ENCODE assay signal across 8 cellular contexts in genomic region chr10:17229967-17230682, GRCh38. TPM values are rescaled to one million over a fixed set of nuclear protein-coding genes. Genes with fewer than 3 reads are reported as not detected.
DNase-seq lines count a peak whose midpoint lies in the region; ATAC-seq and TF ChIP-seq lines count a peak whose summit lies in the region.

No MANE protein-coding gene starts in this region.

- H3K36me3 Mint-ChIP-seq in endothelial cell (ENCODE audit: low read depth, unreplicated experiment): peaks cover 53% of the 10 kb centered on the region

- no peaks in the 10 kb centered on the region for H3K9me3 ChIP-seq in mucosa of stomach (ENCODE audit: control insufficient read depth, low read length)

- H3K4me3 ChIP-seq in AG09309 (ENCODE audit: control insufficient read depth, low read depth, low read length) (peak overlapping the region; percentile 90), mucosa of stomach (ENCODE audit: low read length) (peak overlapping the region; percentile 76)

- H3K27ac Mint-ChIP-seq in endothelial cell (ENCODE audit: unreplicated experiment): peak overlapping the region; percentile 92

- TF ChIP-seq CTCF in AG09309 (IDR thresholded peaks at IDR 0.05; ENCODE audit: control insufficient read depth, insufficient read depth, low read depth, low read length, missing control alignments) (no peak), endothelial cell (IDR thresholded peaks at IDR 0.05; ENCODE audit: unreplicated experiment) (no peak)

- H3K4me3 Mint-ChIP-seq in endothelial cell (ENCODE audit: unreplicated experiment): peak overlapping the region; percentile 99

- H3K9ac ChIP-seq in mucosa of stomach (ENCODE audit: low read length): peak overlapping the region; percentile 77

- H3K4me1 ChIP-seq in mucosa of stomach (ENCODE audit: control insufficient read depth, insufficient read depth, low read length): peaks cover 24% of the 10 kb centered on the region

- H3K9me3 Mint-ChIP-seq in endothelial cell (ENCODE audit: unreplicated experiment): no peaks in the 10 kb centered on the region

- H3K4me1 Mint-ChIP-seq in endothelial cell (ENCODE audit: unreplicated experiment): peaks cover 37% of the 10 kb centered on the region

- H3K36me3 ChIP-seq in mucosa of stomach (ENCODE audit: control insufficient read depth, insufficient read depth, low read length): peaks cover 6% of the 10 kb centered on the region

- DNase-seq in AG09309 (ENCODE audit: low read depth): no peak
- peak; percentile 89 for DNase-seq in NCI-H748 (lab: John Stamatoyannopoulos, UW; ENCODE audit: unreplicated experiment)
- peak; percentile 61 to 73 (median 66) for DNase-seq in activated CD8-positive, alpha-beta memory T cell treated with anti-CD3 and anti-CD28 coated beads for 48 hours (ENCODE audit: low read depth in 2 of 3, low spot score in 2 of 3)
- DNase-seq in endothelial cell (ENCODE audit: low spot score): peak; percentile 52
- peak; percentile 66 to 83 for DNase-seq in stimulated activated CD8-positive, alpha-beta memory T cell treated with anti-CD3 and anti-CD28 coated beads, Interleukin-7, amount 100 ng/mL, for 48 hours (ENCODE audit: extremely low read depth in 1 of 2, low read depth in 1 of 2)

- H3K27me3 Mint-ChIP-seq in endothelial cell (ENCODE audit: unreplicated experiment): peaks cover 36% of the 10 kb centered on the region

- H3K27me3 ChIP-seq in mucosa of stomach (ENCODE audit: control insufficient read depth, insufficient read depth, low read length): peaks cover 48% of the 10 kb centered on the region

- ATAC-seq in GM18909 (IDR thresholded peaks at IDR 0.05; ENCODE audit: poor library complexity, unreplicated experiment) (peak; percentile 55), HG03135 (IDR thresholded peaks at IDR 0.05; ENCODE audit: unreplicated experiment) (peak; percentile 49)

RNA-seq across cellular contexts. Expression of gene VIM, which starts 2.1 kb away (rescaled TPM):
- total RNA-seq in endothelial cell (ENCODE audit: unreplicated experiment): 6,235 TPM

RNA-seq across cellular contexts. Expression of gene TRDMT1, which starts 28.7 kb away (rescaled TPM):
- total RNA-seq in endothelial cell (ENCODE audit: unreplicated experiment): 17.7 TPM
